Comparison of ENCODE assay signal across 1 cellular context in the genomic region with DNA sequence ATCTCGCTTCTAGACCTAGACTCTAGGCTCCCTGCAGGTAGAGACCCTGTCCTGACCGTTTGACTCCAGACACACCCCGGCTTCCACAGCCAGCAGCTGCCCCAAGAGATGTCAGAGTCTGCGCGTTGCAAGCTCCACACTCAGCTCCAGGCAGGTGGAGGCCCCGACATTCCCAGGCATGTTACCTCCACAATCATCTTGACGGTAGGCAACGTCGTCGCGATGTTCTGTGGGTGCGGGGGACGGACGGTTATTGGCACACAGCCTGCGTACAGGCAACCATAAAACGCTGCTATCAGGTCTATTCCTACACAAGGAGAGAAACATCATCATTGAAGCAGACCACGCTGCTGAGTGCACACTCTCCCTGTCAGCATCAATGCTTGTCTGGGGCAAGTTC.
TF ChIP-seq lines count a peak whose summit lies in the region.

No MANE protein-coding gene starts in this region.

TF ChIP-seq in GM23338, 12 proteins besides CTCF, POLR2A, EP300 and RAD21 (continued from another document):
- TF ChIP-seq, protein P1, sequence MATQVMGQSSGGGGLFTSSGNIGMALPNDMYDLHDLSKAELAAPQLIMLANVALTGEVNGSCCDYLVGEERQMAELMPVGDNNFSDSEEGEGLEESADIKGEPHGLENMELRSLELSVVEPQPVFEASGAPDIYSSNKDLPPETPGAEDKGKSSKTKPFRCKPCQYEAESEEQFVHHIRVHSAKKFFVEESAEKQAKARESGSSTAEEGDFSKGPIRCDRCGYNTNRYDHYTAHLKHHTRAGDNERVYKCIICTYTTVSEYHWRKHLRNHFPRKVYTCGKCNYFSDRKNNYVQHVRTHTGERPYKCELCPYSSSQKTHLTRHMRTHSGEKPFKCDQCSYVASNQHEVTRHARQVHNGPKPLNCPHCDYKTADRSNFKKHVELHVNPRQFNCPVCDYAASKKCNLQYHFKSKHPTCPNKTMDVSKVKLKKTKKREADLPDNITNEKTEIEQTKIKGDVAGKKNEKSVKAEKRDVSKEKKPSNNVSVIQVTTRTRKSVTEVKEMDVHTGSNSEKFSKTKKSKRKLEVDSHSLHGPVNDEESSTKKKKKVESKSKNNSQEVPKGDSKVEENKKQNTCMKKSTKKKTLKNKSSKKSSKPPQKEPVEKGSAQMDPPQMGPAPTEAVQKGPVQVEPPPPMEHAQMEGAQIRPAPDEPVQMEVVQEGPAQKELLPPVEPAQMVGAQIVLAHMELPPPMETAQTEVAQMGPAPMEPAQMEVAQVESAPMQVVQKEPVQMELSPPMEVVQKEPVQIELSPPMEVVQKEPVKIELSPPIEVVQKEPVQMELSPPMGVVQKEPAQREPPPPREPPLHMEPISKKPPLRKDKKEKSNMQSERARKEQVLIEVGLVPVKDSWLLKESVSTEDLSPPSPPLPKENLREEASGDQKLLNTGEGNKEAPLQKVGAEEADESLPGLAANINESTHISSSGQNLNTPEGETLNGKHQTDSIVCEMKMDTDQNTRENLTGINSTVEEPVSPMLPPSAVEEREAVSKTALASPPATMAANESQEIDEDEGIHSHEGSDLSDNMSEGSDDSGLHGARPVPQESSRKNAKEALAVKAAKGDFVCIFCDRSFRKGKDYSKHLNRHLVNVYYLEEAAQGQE (IDR thresholded peaks at IDR 0.05; ENCODE audit: unreplicated experiment) = no peak
- TF ChIP-seq, protein P2, sequence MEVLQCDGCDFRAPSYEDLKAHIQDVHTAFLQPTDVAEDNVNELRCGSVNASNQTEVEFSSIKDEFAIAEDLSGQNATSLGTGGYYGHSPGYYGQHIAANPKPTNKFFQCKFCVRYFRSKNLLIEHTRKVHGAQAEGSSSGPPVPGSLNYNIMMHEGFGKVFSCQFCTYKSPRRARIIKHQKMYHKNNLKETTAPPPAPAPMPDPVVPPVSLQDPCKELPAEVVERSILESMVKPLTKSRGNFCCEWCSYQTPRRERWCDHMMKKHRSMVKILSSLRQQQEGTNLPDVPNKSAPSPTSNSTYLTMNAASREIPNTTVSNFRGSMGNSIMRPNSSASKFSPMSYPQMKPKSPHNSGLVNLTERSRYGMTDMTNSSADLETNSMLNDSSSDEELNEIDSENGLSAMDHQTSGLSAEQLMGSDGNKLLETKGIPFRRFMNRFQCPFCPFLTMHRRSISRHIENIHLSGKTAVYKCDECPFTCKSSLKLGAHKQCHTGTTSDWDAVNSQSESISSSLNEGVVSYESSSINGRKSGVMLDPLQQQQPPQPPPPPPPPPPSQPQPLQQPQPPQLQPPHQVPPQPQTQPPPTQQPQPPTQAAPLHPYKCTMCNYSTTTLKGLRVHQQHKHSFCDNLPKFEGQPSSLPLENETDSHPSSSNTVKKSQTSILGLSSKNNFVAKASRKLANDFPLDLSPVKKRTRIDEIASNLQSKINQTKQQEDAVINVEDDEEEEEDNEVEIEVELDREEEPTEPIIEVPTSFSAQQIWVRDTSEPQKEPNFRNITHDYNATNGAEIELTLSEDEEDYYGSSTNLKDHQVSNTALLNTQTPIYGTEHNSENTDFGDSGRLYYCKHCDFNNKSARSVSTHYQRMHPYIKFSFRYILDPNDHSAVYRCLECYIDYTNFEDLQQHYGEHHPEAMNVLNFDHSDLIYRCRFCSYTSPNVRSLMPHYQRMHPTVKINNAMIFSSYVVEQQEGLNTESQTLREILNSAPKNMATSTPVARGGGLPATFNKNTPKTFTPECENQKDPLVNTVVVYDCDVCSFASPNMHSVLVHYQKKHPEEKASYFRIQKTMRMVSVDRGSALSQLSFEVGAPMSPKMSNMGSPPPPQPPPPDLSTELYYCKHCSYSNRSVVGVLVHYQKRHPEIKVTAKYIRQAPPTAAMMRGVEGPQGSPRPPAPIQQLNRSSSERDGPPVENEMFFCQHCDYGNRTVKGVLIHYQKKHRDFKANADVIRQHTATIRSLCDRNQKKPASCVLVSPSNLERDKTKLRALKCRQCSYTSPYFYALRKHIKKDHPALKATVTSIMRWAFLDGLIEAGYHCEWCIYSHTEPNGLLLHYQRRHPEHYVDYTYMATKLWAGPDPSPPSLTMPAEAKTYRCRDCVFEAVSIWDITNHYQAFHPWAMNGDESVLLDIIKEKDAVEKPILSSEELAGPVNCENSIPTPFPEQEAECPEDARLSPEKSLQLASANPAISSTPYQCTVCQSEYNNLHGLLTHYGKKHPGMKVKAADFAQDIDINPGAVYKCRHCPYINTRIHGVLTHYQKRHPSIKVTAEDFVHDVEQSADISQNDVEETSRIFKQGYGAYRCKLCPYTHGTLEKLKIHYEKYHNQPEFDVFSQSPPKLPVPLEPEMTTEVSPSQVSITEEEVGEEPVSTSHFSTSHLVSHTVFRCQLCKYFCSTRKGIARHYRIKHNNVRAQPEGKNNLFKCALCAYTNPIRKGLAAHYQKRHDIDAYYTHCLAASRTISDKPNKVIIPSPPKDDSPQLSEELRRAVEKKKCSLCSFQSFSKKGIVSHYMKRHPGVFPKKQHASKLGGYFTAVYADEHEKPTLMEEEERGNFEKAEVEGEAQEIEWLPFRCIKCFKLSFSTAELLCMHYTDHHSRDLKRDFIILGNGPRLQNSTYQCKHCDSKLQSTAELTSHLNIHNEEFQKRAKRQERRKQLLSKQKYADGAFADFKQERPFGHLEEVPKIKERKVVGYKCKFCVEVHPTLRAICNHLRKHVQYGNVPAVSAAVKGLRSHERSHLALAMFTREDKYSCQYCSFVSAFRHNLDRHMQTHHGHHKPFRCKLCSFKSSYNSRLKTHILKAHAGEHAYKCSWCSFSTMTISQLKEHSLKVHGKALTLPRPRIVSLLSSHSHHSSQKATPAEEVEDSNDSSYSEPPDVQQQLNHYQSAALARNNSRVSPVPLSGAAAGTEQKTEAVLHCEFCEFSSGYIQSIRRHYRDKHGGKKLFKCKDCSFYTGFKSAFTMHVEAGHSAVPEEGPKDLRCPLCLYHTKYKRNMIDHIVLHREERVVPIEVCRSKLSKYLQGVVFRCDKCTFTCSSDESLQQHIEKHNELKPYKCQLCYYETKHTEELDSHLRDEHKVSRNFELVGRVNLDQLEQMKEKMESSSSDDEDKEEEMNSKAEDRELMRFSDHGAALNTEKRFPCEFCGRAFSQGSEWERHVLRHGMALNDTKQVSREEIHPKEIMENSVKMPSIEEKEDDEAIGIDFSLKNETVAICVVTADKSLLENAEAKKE (CRISPR knock-in tag; IDR thresholded peaks at IDR 0.05) = no peak
- TF ChIP-seq ZNF331 (CRISPR knock-in tag; IDR thresholded peaks at IDR 0.05; ENCODE audit: low read depth) (no peak), EZH2 (IDR thresholded peaks at IDR 0.05; ENCODE audit: low read depth, unreplicated experiment) (no peak), JUNB (IDR thresholded peaks at IDR 0.05; ENCODE audit: unreplicated experiment) (no peak), POLR2AphosphoS5 (IDR thresholded peaks at IDR 0.05; ENCODE audit: low read depth) (no peak), NANOG (IDR thresholded peaks at IDR 0.05; ENCODE audit: borderline replicate concordance) (no peak), STAT1 (IDR thresholded peaks at IDR 0.05; ENCODE audit: unreplicated experiment) (no peak), EZH2phosphoT487 (IDR thresholded peaks at IDR 0.05; ENCODE audit: unreplicated experiment) (no peak), CREB1 (CRISPR knock-in tag; IDR thresholded peaks at IDR 0.05; ENCODE audit: low read depth) (no peak)
- TF ChIP-seq, protein P3, sequence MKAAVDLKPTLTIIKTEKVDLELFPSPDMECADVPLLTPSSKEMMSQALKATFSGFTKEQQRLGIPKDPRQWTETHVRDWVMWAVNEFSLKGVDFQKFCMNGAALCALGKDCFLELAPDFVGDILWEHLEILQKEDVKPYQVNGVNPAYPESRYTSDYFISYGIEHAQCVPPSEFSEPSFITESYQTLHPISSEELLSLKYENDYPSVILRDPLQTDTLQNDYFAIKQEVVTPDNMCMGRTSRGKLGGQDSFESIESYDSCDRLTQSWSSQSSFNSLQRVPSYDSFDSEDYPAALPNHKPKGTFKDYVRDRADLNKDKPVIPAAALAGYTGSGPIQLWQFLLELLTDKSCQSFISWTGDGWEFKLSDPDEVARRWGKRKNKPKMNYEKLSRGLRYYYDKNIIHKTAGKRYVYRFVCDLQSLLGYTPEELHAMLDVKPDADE (IDR thresholded peaks at IDR 0.05) = no peak
